ENCODE assay signal across 6 cellular contexts in genomic region chrX:101407167-101407747, GRCh38. TPM values are rescaled to one million over a fixed set of nuclear protein-coding genes. Genes with fewer than 3 reads are reported as not detected.
DNase-seq lines count a peak whose midpoint lies in the region; ATAC-seq and TF ChIP-seq lines count a peak whose summit lies in the region.

No MANE protein-coding gene starts in this region.

- no peaks in the 10 kb centered on the region for H3K9me3 ChIP-seq in CD4-positive, CD25-positive, alpha-beta regulatory T cell (ENCODE audit: control insufficient read depth in 2 of 2, low read length in 2 of 2)
- no peaks in the 10 kb centered on the region for H3K9me3 ChIP-seq in testis

- no peaks in the 10 kb centered on the region for H3K27me3 ChIP-seq in CD4-positive, CD25-positive, alpha-beta regulatory T cell (ENCODE audit: control insufficient read depth, insufficient read depth, low read length)
- no peaks in the 10 kb centered on the region for H3K27me3 ChIP-seq in foreskin keratinocyte
- no peaks in the 10 kb centered on the region for H3K27me3 ChIP-seq in testis

- peak overlapping the region; percentile 81 to 98 (median 87) for H3K27ac Mint-ChIP-seq in CD4-positive, CD25-positive, alpha-beta regulatory T cell

- peaks cover 0 to 1% (median 0%) of the 10 kb centered on the region in 7 donors for H3K9me3 Mint-ChIP-seq in CD4-positive, CD25-positive, alpha-beta regulatory T cell

- no peak for DNase-seq in CD4-positive, CD25-positive, alpha-beta regulatory T cell
- DNase-seq in NOMO-1 (lab: John Stamatoyannopoulos, UW; ENCODE audit: unreplicated experiment in 2 of 2): peak; percentile 22 to 30
- DNase-seq in foreskin keratinocyte: no peak
- no peak for DNase-seq in testis
- DNase-seq in NCI-H2107 treated with DMSO at 0.1 percent for 48 hours (lab: John Stamatoyannopoulos, UW; ENCODE audit: unreplicated experiment): no peak

- 0 to 1% methylated on average over 5 to 11 of the region's 15 CpGs for WGBS in testis, 2 donors

- peaks cover 8% of the 10 kb centered on the region for H3K36me3 Mint-ChIP-seq in CD4-positive, CD25-positive, alpha-beta regulatory T cell

- no peak for TF ChIP-seq POLR2A in testis (IDR thresholded peaks at IDR 0.05)

- ATAC-seq in CD4-positive, CD25-positive, alpha-beta regulatory T cell (ENCODE audit: low read depth in 2 of 2): no peak
- ATAC-seq in foreskin keratinocyte (no peak), GM18909 (IDR thresholded peaks at IDR 0.05; ENCODE audit: poor library complexity, unreplicated experiment) (no peak)

- no peaks in the 10 kb centered on the region for H3K27me3 Mint-ChIP-seq in CD4-positive, CD25-positive, alpha-beta regulatory T cell

- peak overlapping the region; percentile 92 to 95 (median 92) for H3K4me3 Mint-ChIP-seq in CD4-positive, CD25-positive, alpha-beta regulatory T cell

- peak overlapping the region; percentile 98 for H3K27ac ChIP-seq in CD4-positive, CD25-positive, alpha-beta regulatory T cell (ENCODE audit: insufficient read depth, low read length, poor library complexity, severe bottlenecking)
- H3K27ac ChIP-seq in foreskin keratinocyte: peak overlapping the region; percentile 56
- peak overlapping the region; percentile 91 to 94 for H3K27ac ChIP-seq in testis

- intact Hi-C loops in testis (cut with DNase I; ENCODE audit: low total_unique reads): no loop called here

- peak overlapping the region; percentile 94 for H3K4me3 ChIP-seq in CD4-positive, CD25-positive, alpha-beta regulatory T cell (ENCODE audit: low read depth, low read length)
- H3K4me3 ChIP-seq in testis: peak overlapping the region; percentile 59 to 73

- peaks cover 6% of the 10 kb centered on the region for H3K36me3 ChIP-seq in CD4-positive, CD25-positive, alpha-beta regulatory T cell (ENCODE audit: control insufficient read depth, insufficient read depth, low read length)
- no peaks in the 10 kb centered on the region for H3K36me3 ChIP-seq in testis (ENCODE audit: low read depth, missing control alignments)

- peaks cover 0 to 32% (median 11%) of the 10 kb centered on the region in 4 donors for H3K4me1 Mint-ChIP-seq in CD4-positive, CD25-positive, alpha-beta regulatory T cell

- peaks cover 23% of the 10 kb centered on the region for H3K4me1 ChIP-seq in CD4-positive, CD25-positive, alpha-beta regulatory T cell (ENCODE audit: control insufficient read depth, insufficient read depth, low read length, poor library complexity, severe bottlenecking)
- H3K4me1 ChIP-seq in foreskin keratinocyte (peaks cover 5% of the 10 kb centered on the region), testis (peaks cover 5% of the 10 kb centered on the region)

- TF ChIP-seq CTCF in foreskin keratinocyte (conservative IDR thresholded peaks at IDR 0.05) (no peak), testis (IDR thresholded peaks at IDR 0.05) (no peak)

RNA-seq across cellular contexts. Expression of gene GLA, which starts 0.5 kb away (rescaled TPM):
- 32.7 TPM for total RNA-seq in CD4-positive, CD25-positive, alpha-beta regulatory T cell
- 10 to 100 TPM; 10.7 to 15.6 (median 12.6) TPM for polyA plus RNA-seq in CD4-positive, CD25-positive, alpha-beta regulatory T cell
- 40.4 and 43.1 TPM in 2 replicates for total RNA-seq in foreskin keratinocyte
- 43.4 and 47.7 TPM in 2 replicates for polyA plus RNA-seq in foreskin keratinocyte
- total RNA-seq in testis: 10 to 100 TPM; 12.5 to 16.2 TPM
- 17.9 TPM for polyA plus RNA-seq in testis (ENCODE audit: insufficient read depth, low read depth, low replicate concordance)

RNA-seq across cellular contexts. Expression of gene HNRNPH2, which starts 0.8 kb away (rescaled TPM):
- total RNA-seq in CD4-positive, CD25-positive, alpha-beta regulatory T cell: 44.1 TPM
- 10 to 100 TPM; 86.4 to 98.6 (median 91.5) TPM for polyA plus RNA-seq in CD4-positive, CD25-positive, alpha-beta regulatory T cell
- total RNA-seq in foreskin keratinocyte (59.4 and 66.1 TPM in 2 replicates), testis (10 to 100 TPM; 31.1 to 39.5 TPM)
- polyA plus RNA-seq in foreskin keratinocyte (35.8 and 43.2 TPM in 2 replicates), testis (ENCODE audit: insufficient read depth, low read depth, low replicate concordance) (46.3 TPM)

RNA-seq across cellular contexts. Expression of gene RPL36A, which starts 16.4 kb away (rescaled TPM):
- total RNA-seq in CD4-positive, CD25-positive, alpha-beta regulatory T cell: 174 TPM
- polyA plus RNA-seq in CD4-positive, CD25-positive, alpha-beta regulatory T cell: 1,000 to 10,000 TPM; 1,463 to 2,189 (median 1,912) TPM
- total RNA-seq in foreskin keratinocyte: 1,650 and 1,673 TPM in 2 replicates
- 2,670 and 2,691 TPM in 2 replicates for polyA plus RNA-seq in foreskin keratinocyte
- total RNA-seq in testis: 100 to 1,000 TPM; 177 to 507 TPM
- polyA plus RNA-seq in testis (ENCODE audit: insufficient read depth, low read depth, low replicate concordance): 619 TPM

RNA-seq across cellular contexts. Expression of gene BTK, which starts 21.3 kb away (rescaled TPM):
- total RNA-seq in CD4-positive, CD25-positive, alpha-beta regulatory T cell: 2.7 TPM
- under 1 TPM in 3 of 4 donors, not detected in 1; 0.10 to 0.24 (median 0.11) TPM for polyA plus RNA-seq in CD4-positive, CD25-positive, alpha-beta regulatory T cell
- total RNA-seq in foreskin keratinocyte (0.07 TPM in 1 of 2 replicates, not detected in the other), testis (1 to 10 TPM; 3.6 to 6.9 TPM)
- polyA plus RNA-seq in foreskin keratinocyte (0.03 TPM in 1 of 2 replicates, not detected in the other), testis (ENCODE audit: insufficient read depth, low read depth, low replicate concordance) (3.9 TPM)

RNA-seq across cellular contexts. Expression of gene TIMM8A, which starts 58.7 kb away (rescaled TPM):
- total RNA-seq in CD4-positive, CD25-positive, alpha-beta regulatory T cell: 5.8 TPM
- polyA plus RNA-seq in CD4-positive, CD25-positive, alpha-beta regulatory T cell: 10 to 100 TPM in 1 of 4 donors, 1 to 10 TPM in 3; 5.9 to 11.3 (median 8.9) TPM
- 13.6 and 17.1 TPM in 2 replicates for total RNA-seq in foreskin keratinocyte
- 13.5 and 16.9 TPM in 2 replicates for polyA plus RNA-seq in foreskin keratinocyte
- 10 to 100 TPM in 1 of 2 donors, 1 to 10 TPM in 1; 9.3 to 11.1 TPM for total RNA-seq in testis
- polyA plus RNA-seq in testis (ENCODE audit: insufficient read depth, low read depth, low replicate concordance): 8.2 TPM

Comparison
In these comparisons a context has a peak if more than half of its experiments do, and no peak if none do; other contexts are left out.
1. DNase-seq: peak in NOMO-1 (2 of 2); none in CD4-positive, CD25-positive, alpha-beta regulatory T cell (0 of 3), foreskin keratinocyte (0 of 2), testis (single experiment) and NCI-H2107 treated with DMSO at 0.1 percent for 48 hours (single experiment).
2. Peak in every context shown above with its lines, with median percentiles within 50 percentile points of each other: H3K27ac ChIP-seq.